In genomic region chr4:25843340-25844097, GRCh38 we compare ENCODE assay signal across 8 cellular contexts. TPM values are rescaled to one million over a fixed set of nuclear protein-coding genes. Genes with fewer than 3 reads are reported as not detected.
A peak's percentile ranks its signal among the peaks of the same experiment; 100 is the strongest.
DNase-seq lines count a peak whose midpoint lies in the region; ATAC-seq and TF ChIP-seq lines count a peak whose summit lies in the region.

No MANE protein-coding gene starts in this region.

- H2AK5ac ChIP-seq in trophoblast cell (ENCODE audit: low read length): no peak overlapping the region

- peak overlapping the region; percentile 39 for H2AFZ ChIP-seq in trophoblast cell (ENCODE audit: insufficient read depth, low read length, poor library complexity)

- H3K27me3 ChIP-seq in trophoblast cell (ENCODE audit: insufficient read depth, low read length) (no peaks in the 10 kb centered on the region), H7 (ENCODE audit: control insufficient read depth, insufficient read depth, low read length) (no peaks in the 10 kb centered on the region)

- H2BK5ac ChIP-seq in trophoblast cell (ENCODE audit: low read depth, low read length, poor library complexity): no peak overlapping the region

- no peak overlapping the region for H3K9ac ChIP-seq in trophoblast cell (ENCODE audit: low read length)

- H4K8ac ChIP-seq in trophoblast cell (ENCODE audit: low read depth, low read length): no peak overlapping the region

- H3K14ac ChIP-seq in trophoblast cell (ENCODE audit: low read length): no peak overlapping the region

- no peak overlapping the region for H4K91ac ChIP-seq in trophoblast cell (ENCODE audit: low read depth, low read length)

- H3K18ac ChIP-seq in trophoblast cell (ENCODE audit: low read length): no peak overlapping the region

- H3K23ac ChIP-seq in trophoblast cell (ENCODE audit: low read length): no peak overlapping the region

- H3K36me3 ChIP-seq in trophoblast cell (ENCODE audit: control insufficient read depth in 1 of 2, insufficient read depth in 2 of 2, low read length in 2 of 2) (no peaks in the 10 kb centered on the region), H7 (replicated peaks; ENCODE audit: control insufficient read depth, insufficient read depth, low read length) (no peaks in the 10 kb centered on the region)

- no peak overlapping the region for H2BK12ac ChIP-seq in trophoblast cell (ENCODE audit: low read length)

- H4K12ac ChIP-seq in trophoblast cell (ENCODE audit: low read depth, low read length): no peak overlapping the region

- no peaks in the 10 kb centered on the region for H3K4me1 ChIP-seq in trophoblast cell (ENCODE audit: control insufficient read depth in 1 of 2, insufficient read depth in 2 of 2, low read length in 2 of 2)

- ATAC-seq in GM18867 (IDR thresholded peaks at IDR 0.05; ENCODE audit: unreplicated experiment): peak; percentile 62
- peak; percentile 39 for ATAC-seq in HG03378 (IDR thresholded peaks at IDR 0.05; ENCODE audit: unreplicated experiment)

- H3K4me3 ChIP-seq in coronary artery (no peak overlapping the region), trophoblast cell (ENCODE audit: low read depth, low read length) (no peak overlapping the region), H7 (ENCODE audit: insufficient read depth, low read depth, low read length) (no peak overlapping the region)

- H3K9me3 ChIP-seq in trophoblast cell (ENCODE audit: insufficient read depth, low read depth, low read length): no peaks in the 10 kb centered on the region

- peak; percentile 69 for DNase-seq in coronary artery (ENCODE audit: low spot score)
- DNase-seq in trophoblast cell: no peak
- DNase-seq in H7: no peak
- DNase-seq in iPS-NIHi7 (ENCODE audit: extremely low spot score): no peak
- DNase-seq in GM10266 (ENCODE audit: extremely low spot score): no peak
- DNase-seq in NCI-H128 (lab: John Stamatoyannopoulos, UW; ENCODE audit: unreplicated experiment): no peak

- TF ChIP-seq CTCF in coronary artery (IDR thresholded peaks at IDR 0.05) (no peak), GM10266 (IDR thresholded peaks at IDR 0.05; ENCODE audit: control insufficient read depth, insufficient read depth, low read depth, missing control alignments) (no peak)

- H2BK120ac ChIP-seq in trophoblast cell (ENCODE audit: insufficient read depth, low read length, poor library complexity): no peak overlapping the region

- H3K27ac ChIP-seq in coronary artery (no peak overlapping the region), trophoblast cell (ENCODE audit: low read depth, low read length) (no peak overlapping the region)

- no CpG with 5 or more reads among the region's 22 CpGs for WGBS in trophoblast cell (ENCODE audit: extremely low coverage, insufficient coverage, insufficient read length)

- no peaks in the 10 kb centered on the region for H3K79me1 ChIP-seq in trophoblast cell (ENCODE audit: low read length)

- H3K4me2 ChIP-seq in trophoblast cell (ENCODE audit: low read length): no peak overlapping the region

- no peak overlapping the region for H3K4ac ChIP-seq in trophoblast cell (ENCODE audit: low read depth, low read length)

- H3K79me2 ChIP-seq in trophoblast cell (ENCODE audit: control insufficient read depth, insufficient read depth, low read length, poor library complexity): no peaks in the 10 kb centered on the region

RNA-seq across cellular contexts. Expression of gene SEL1L3, which starts 19.3 kb away (rescaled TPM):
- 18.8 and 19.1 TPM in 2 replicates for polyA plus RNA-seq in trophoblast cell (2013)
- 25.1 and 28.1 TPM in 2 replicates for total RNA-seq in H7 (2014; rRNA removed; shearing (Covaris generic))
